ENCODE assay signal across 8 cellular contexts in genomic region chr2:36355157-36355889, GRCh38. TPM values are rescaled to one million over a fixed set of nuclear protein-coding genes. Genes with fewer than 3 reads are reported as not detected.
DNase-seq lines count a peak whose midpoint lies in the region; ATAC-seq and TF ChIP-seq lines count a peak whose summit lies in the region.

Gene CRIM1, plus strand, starts transcription at chr2:36355778. Its CDS starts 515 bp downstream, at chr2:36356293.

- H3K36me3 ChIP-seq in heart left ventricle (no peaks in the 10 kb centered on the region), parathyroid adenoma (ENCODE audit: control insufficient read depth, insufficient read depth, low read length) (no peaks in the 10 kb centered on the region), uterus (no peaks in the 10 kb centered on the region)

- TF ChIP-seq POLR2A in heart left ventricle (IDR thresholded peaks at IDR 0.05) (peak in 1 of 2 donors; percentile 97), uterus (IDR thresholded peaks at IDR 0.05) (peak; percentile 93 to 96)

- H3K27ac ChIP-seq in C4-2B (peak within 1 kb of the TSS; percentile 48), heart left ventricle (peak within 1 kb of the TSS; percentile 80 to 97 (median 94)), parathyroid adenoma (peak within 1 kb of the TSS; percentile 65), uterus (peak within 1 kb of the TSS; percentile 93 to 96)

- DNase-seq in amniotic stem cell (lab: John Stamatoyannopoulos, UW) = peak; percentile 82
- peak; percentile 92 to 94 (median 94) for DNase-seq in heart left ventricle
- peak; percentile 88 to 89 for DNase-seq in uterus

- peaks cover 0 to 20% (median 0%) of the 10 kb centered on the region in 9 donors for H3K27me3 ChIP-seq in heart left ventricle
- no peaks in the 10 kb centered on the region for H3K27me3 ChIP-seq in parathyroid adenoma (ENCODE audit: control insufficient read depth, insufficient read depth, low read length)
- H3K27me3 ChIP-seq in uterus = no peaks in the 10 kb centered on the region

- peak within 1 kb of the TSS; percentile 86 for H2AFZ ChIP-seq in parathyroid adenoma

- H3K9me3 ChIP-seq in heart left ventricle = no peaks in the 10 kb centered on the region
- H3K9me3 ChIP-seq in parathyroid adenoma (ENCODE audit: control insufficient read depth, low read length) = no peaks in the 10 kb centered on the region
- no peaks in the 10 kb centered on the region for H3K9me3 ChIP-seq in uterus

- H3K4me1 ChIP-seq in heart left ventricle (peaks cover 0 to 52% (median 32%) of the 10 kb centered on the region in 12 donors), parathyroid adenoma (peaks cover 16% of the 10 kb centered on the region), uterus (peaks cover 0 to 10% of the 10 kb centered on the region in 2 donors)

- no peak within 1 kb of the TSS for H3K9ac ChIP-seq in parathyroid adenoma

- H3K4me3 ChIP-seq in heart left ventricle (peak within 1 kb of the TSS; percentile 63 to 95 (median 85)), parathyroid adenoma (ENCODE audit: low read depth, low read length) (peak within 1 kb of the TSS; percentile 59), uterus (peak within 1 kb of the TSS; percentile 62 to 87)

- H3K79me2 ChIP-seq in parathyroid adenoma = no peaks in the 10 kb centered on the region

- ATAC-seq in GM19372 (IDR thresholded peaks at IDR 0.05; ENCODE audit: low read depth, unreplicated experiment) (peak; percentile 47), HG03457 (IDR thresholded peaks at IDR 0.05; ENCODE audit: unreplicated experiment) (peak; percentile 33), SK-N-SH treated with all-trans-retinoic acid at 6 μM for 48 hours (peak; percentile 54), heart left ventricle (peak; percentile 62 to 87 (median 78))

- peak within 1 kb of the TSS; percentile 91 for H3K4me2 ChIP-seq in parathyroid adenoma (ENCODE audit: low read length)

- 0 to 1% (median 0%) methylated on average over 17 to 82 of the region's 82 CpGs for WGBS in heart left ventricle, 4 donors

- no peak for TF ChIP-seq CTCF in C4-2B (conservative IDR thresholded peaks at IDR 0.05)
- peak in 1 of 12 donors; percentile 19 for TF ChIP-seq CTCF in heart left ventricle (IDR thresholded peaks at IDR 0.05)
- TF ChIP-seq CTCF in parathyroid adenoma (IDR thresholded peaks at IDR 0.05) = no peak
- TF ChIP-seq CTCF in uterus (IDR thresholded peaks at IDR 0.05) = no peak

- intact Hi-C loops in heart left ventricle (cut with DNase I) (loop anchor here (1.0 to 10.0 kb wide), 7 partner anchors 52 to 429 kb away; no protein-coding TSS in a partner anchor), uterus (cut with DNase I; ENCODE audit: low total_unique reads) (loop anchor here (10.0 kb wide), 2 partner anchors 89 to 1809 kb away; no protein-coding TSS in a partner anchor)

TF ChIP-seq in SK-N-SH treated with all-trans-retinoic acid at 6 μM for 48 hours, 23 proteins besides CTCF, POLR2A, EP300 and RAD21:
- TF ChIP-seq OSR1 (CRISPR knock-in tag; IDR thresholded peaks at IDR 0.05) = no peak
- no peak for TF ChIP-seq ZNF565 (CRISPR knock-in tag; conservative IDR thresholded peaks at IDR 0.05; ENCODE audit: low read depth)
- no peak for TF ChIP-seq GLIS3 (CRISPR knock-in tag; IDR thresholded peaks at IDR 0.05)
- no peak for TF ChIP-seq ARNTL (CRISPR knock-in tag; IDR thresholded peaks at IDR 0.05; ENCODE audit: borderline replicate concordance, low read depth)
- no peak for TF ChIP-seq RARB (CRISPR knock-in tag; IDR thresholded peaks at IDR 0.05)
- no peak for TF ChIP-seq POU6F1 (CRISPR knock-in tag; IDR thresholded peaks at IDR 0.05; ENCODE audit: borderline replicate concordance, low read depth)
- TF ChIP-seq PPARA (CRISPR knock-in tag; IDR thresholded peaks at IDR 0.05; ENCODE audit: borderline replicate concordance) = no peak
- no peak for TF ChIP-seq ZNF8 (CRISPR knock-in tag; IDR thresholded peaks at IDR 0.05)

RNA-seq across cellular contexts. Expression of gene CRIM1, which starts in this region (rescaled TPM):
- 100 to 1,000 TPM in 3 of 9 donors, 10 to 100 TPM in 6; 34.9 to 120 (median 89.3) TPM for total RNA-seq in heart left ventricle
- 10 to 100 TPM; 14.7 to 47.9 TPM for polyA plus RNA-seq in heart left ventricle
- total RNA-seq in uterus = 100 to 1,000 TPM in 1 of 4 donors, 10 to 100 TPM in 3; 51.2 to 168 (median 66.6) TPM

Comparison
In these comparisons a context has a peak if more than half of its experiments do, and no peak if none do; other contexts are left out.
1. Peak in every context shown above with its lines: DNase-seq, ATAC-seq, H3K4me3 ChIP-seq and H3K27ac ChIP-seq.